ENCODE assay signal across 30 cellular contexts in the genomic region with DNA sequence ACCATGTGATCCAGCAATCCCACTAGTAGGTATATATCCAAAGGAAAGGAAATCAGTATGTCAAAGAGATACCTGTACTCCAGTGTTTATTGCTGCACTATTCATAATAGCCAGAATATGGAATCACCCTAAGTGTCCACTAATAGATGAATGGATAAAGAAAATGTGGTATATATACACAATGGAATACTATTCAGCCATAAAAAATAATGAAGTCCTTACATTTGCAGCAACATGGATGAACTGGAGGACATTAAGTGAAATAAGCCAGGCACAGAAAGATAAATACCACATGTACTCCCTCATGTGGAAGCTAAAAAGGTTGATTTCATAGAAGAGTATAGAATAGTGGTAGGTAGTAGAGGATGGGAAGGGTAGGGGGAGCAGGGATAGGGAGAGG.
"Had no signal": no experiment of that assay in that cellular context is flagged by ENCODE, and none has a peak within 500 bp of the region (broad histone marks: within the 10 kb centered on the region; RNA-seq: fewer than 3 reads in every experiment).

No MANE protein-coding gene starts in this region.

- H3K36me3 ChIP-seq: colonic mucosa had no signal

- FAIRE-seq: endometrium, islet of Langerhans, keratinocyte had no signal

- H3K4me1 ChIP-seq: colonic mucosa, esophagus squamous epithelium, gastrocnemius medialis, heart right ventricle, left lung had no signal

- H3K4me3 Mint-ChIP-seq: dendritic cell treated with granulocyte-macrophage colony-stimulating factor and Interleukin-4, amounts not matched to agents 40 ng/mL and 50 ng/mL, for 4 days; effector memory CD8-positive, alpha-beta T cell; endodermal cell; mesothelial cell of epicardium; naive thymus-derived CD8-positive, alpha-beta T cell had no signal

- H3K27me3 ChIP-seq: colonic mucosa, esophagus squamous epithelium, gastrocnemius medialis, heart right ventricle, left lung had no signal

- ATAC-seq: effector memory CD8-positive, alpha-beta T cell; esophagus mucosa; gastrocnemius medialis; heart right ventricle; left cardiac atrium; left lung; left ventricle myocardium superior; mucosa of descending colon; naive thymus-derived CD8-positive, alpha-beta T cell had no signal

- H3K4me1 Mint-ChIP-seq: endodermal cell, mesothelial cell of epicardium had no signal

- H3K4me3 ChIP-seq: colonic mucosa, esophagus squamous epithelium, gastrocnemius medialis, heart right ventricle, left lung, lung, mucosa of descending colon had no signal

- H3K27ac ChIP-seq: colonic mucosa, epithelial cell of prostate, esophagus squamous epithelium, gastrocnemius medialis, heart right ventricle, left lung had no signal

- H3K27me3 Mint-ChIP-seq: dendritic cell treated with granulocyte-macrophage colony-stimulating factor and Interleukin-4, amounts not matched to agents 40 ng/mL and 50 ng/mL, for 4 days; effector memory CD8-positive, alpha-beta T cell; naive B cell; naive thymus-derived CD8-positive, alpha-beta T cell had no signal

- DNase-seq: colonic mucosa; cortex of kidney; effector CD8-positive, alpha-beta T cell; effector memory CD8-positive, alpha-beta T cell; endodermal cell; erythroblast; esophagus squamous epithelium; foreskin fibroblast; foreskin melanocyte; gastrocnemius medialis; glutamatergic neuron; head of caudate nucleus; heart right ventricle; hippocampal formation; left cardiac atrium; left lung; left ventricle myocardium superior; mammary epithelial cell; mesenchymal stem cell; mucosa of descending colon; naive B cell; naive thymus-derived CD8-positive, alpha-beta T cell had no signal

- H3K9me3 ChIP-seq: colonic mucosa, esophagus squamous epithelium, gastrocnemius medialis, left lung, mucosa of descending colon had no signal

- H3K27ac Mint-ChIP-seq: dendritic cell treated with granulocyte-macrophage colony-stimulating factor and Interleukin-4, amounts not matched to agents 40 ng/mL and 50 ng/mL, for 4 days; endodermal cell; mesothelial cell of epicardium had no signal
